In the genomic region with DNA sequence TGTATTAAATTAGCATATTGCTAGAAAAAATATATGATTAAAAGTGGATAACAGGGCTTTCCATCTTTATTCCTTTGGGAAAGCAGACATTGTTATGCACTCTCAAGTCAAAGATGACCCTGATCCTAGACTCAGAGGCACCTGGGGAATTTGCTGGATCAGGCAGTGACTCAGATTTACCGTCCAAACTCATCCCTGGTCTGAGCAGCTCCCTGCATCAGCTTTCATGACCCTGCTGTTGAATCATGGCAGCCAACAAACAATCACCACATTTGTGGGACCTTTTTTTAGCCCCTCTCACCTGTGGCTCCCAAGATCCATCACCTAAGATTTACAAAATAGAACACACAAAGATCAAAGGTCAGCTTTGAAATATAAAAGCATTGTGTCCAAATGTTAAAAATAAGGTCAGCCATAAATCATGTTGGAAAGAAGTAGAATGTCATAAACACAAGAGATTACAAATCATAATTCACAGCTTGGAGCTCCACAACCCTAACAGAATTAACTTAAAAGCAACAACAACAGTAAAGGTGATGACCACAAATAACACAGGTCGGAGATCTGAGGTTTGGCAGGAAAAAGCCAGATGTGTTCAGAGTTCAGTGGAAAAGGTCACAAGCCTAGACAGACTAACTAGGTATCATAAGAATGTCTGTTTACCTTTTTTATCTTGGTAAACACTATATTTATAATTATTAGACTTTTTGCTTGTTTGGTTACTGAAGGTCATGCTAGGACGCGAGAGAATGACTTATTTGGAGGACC, we compare ENCODE assay signal across 17 cellular contexts. TPM values are rescaled to one million over a fixed set of nuclear protein-coding genes. Genes with fewer than 3 reads are reported as not detected.
DNase-seq lines count a peak whose midpoint lies in the region; ATAC-seq, FAIRE-seq and TF ChIP-seq lines count a peak whose summit lies in the region.
"Had no signal": no experiment of that assay in that cellular context is flagged by ENCODE, and none has a peak within 500 bp of the region (broad histone marks: within the 10 kb centered on the region; RNA-seq: fewer than 3 reads in every experiment).

No MANE protein-coding gene starts in this region.

- no peaks in the 10 kb centered on the region for H3K9me3 Mint-ChIP-seq in stimulated activated effector memory CD8-positive, alpha-beta T cell treated with anti-CD3 and anti-CD28 coated beads, Interleukin-12 subunit alpha, Interleukin-12 subunit beta, amount 100 ng/mL, for 72 hours
- H3K9me3 Mint-ChIP-seq: CD4-positive, alpha-beta memory T cell had no signal

- no peak overlapping the region for H3K4me3 Mint-ChIP-seq in stimulated activated effector memory CD8-positive, alpha-beta T cell treated with anti-CD3 and anti-CD28 coated beads, Interleukin-12 subunit alpha, Interleukin-12 subunit beta, amount 100 ng/mL, for 72 hours
- H3K4me3 Mint-ChIP-seq: CD4-positive, alpha-beta memory T cell had no signal

- no peak for TF ChIP-seq POLR2A in HepG2 (IDR thresholded peaks at IDR 0.05; ENCODE audit: insufficient read depth in 1 of 2, low read depth in 2 of 2, low read length in 2 of 2)

- in situ Hi-C loops in HepG2 (cut with HindIII; ENCODE audit: extremely low pct_ligation_motif_present, low pct_unique_long_range_greater_than_20kb): no loop called here

- FAIRE-seq in HepG2 (lab: Jason Lieb, UNC): no peak

- BruUV-seq in HepG2 (replicated peaks; lab: Mats Ljungman, UMichigan): no TSS peak

- no peaks in the 10 kb centered on the region for H3K79me2 ChIP-seq in HepG2 (ENCODE audit: insufficient read depth, low read length)

- peak overlapping the region; percentile 15 for H3K27ac Mint-ChIP-seq in stimulated activated effector memory CD8-positive, alpha-beta T cell treated with anti-CD3 and anti-CD28 coated beads, Interleukin-12 subunit alpha, Interleukin-12 subunit beta, amount 100 ng/mL, for 72 hours
- H3K27ac Mint-ChIP-seq: CD4-positive, alpha-beta memory T cell had no signal

- H4K20me1 ChIP-seq in HepG2 (ENCODE audit: insufficient read depth, low read length): no peaks in the 10 kb centered on the region

- H3K4me1 ChIP-seq in HepG2 (ENCODE audit: insufficient read depth, low read length): peaks cover 7% of the 10 kb centered on the region
- H3K4me1 ChIP-seq: BE2C had no signal

- no peak overlapping the region for H3K27ac ChIP-seq in HepG2 (ENCODE audit: extremely low read length, insufficient read depth, low read length)
- H3K27ac ChIP-seq: Peyer's patch had no signal

- POLR2A ChIA-PET in HepG2 (lab: Yijun Ruan, JAX): no interaction called here

- intact Hi-C loops in HepG2 (cut with micrococcal nuclease; ENCODE audit: unreplicated experiment): no loop called here

- no peak overlapping the region for H3K4me2 ChIP-seq in HepG2 (ENCODE audit: low read depth, low read length)

- no peaks in the 10 kb centered on the region for H3K36me3 Mint-ChIP-seq in stimulated activated effector memory CD8-positive, alpha-beta T cell treated with anti-CD3 and anti-CD28 coated beads, Interleukin-12 subunit alpha, Interleukin-12 subunit beta, amount 100 ng/mL, for 72 hours
- H3K36me3 Mint-ChIP-seq: CD4-positive, alpha-beta memory T cell had no signal

- no peaks in the 10 kb centered on the region for H3K27me3 ChIP-seq in HepG2 (ENCODE audit: control insufficient read depth in 1 of 2, insufficient read depth in 2 of 2, low read length in 2 of 2)
- H3K27me3 ChIP-seq: BE2C, Peyer's patch had no signal

- no peak for TF ChIP-seq EP300 in HepG2 (IDR thresholded peaks at IDR 0.05; ENCODE audit: low read depth in 2 of 2, low read length in 2 of 2)
- no peak for TF ChIP-seq EP300 in HepG2 (CRISPR knock-in tag; IDR thresholded peaks at IDR 0.05; ENCODE audit: borderline replicate concordance)

- H3K4me1 Mint-ChIP-seq in stimulated activated effector memory CD8-positive, alpha-beta T cell treated with anti-CD3 and anti-CD28 coated beads, Interleukin-12 subunit alpha, Interleukin-12 subunit beta, amount 100 ng/mL, for 72 hours: peaks cover 14% of the 10 kb centered on the region

- ATAC-seq in HepG2: no peak
- ATAC-seq in stimulated activated effector memory CD8-positive, alpha-beta T cell treated with anti-CD3 and anti-CD28 coated beads, Interleukin-12 subunit alpha, Interleukin-12 subunit beta, amount 100 ng/mL, for 72 hours: no peak

- no peak overlapping the region for H3K9ac ChIP-seq in HepG2 (ENCODE audit: insufficient read depth, low read depth, low read length)

- TF ChIP-seq CTCF in epithelial cell of esophagus (IDR thresholded peaks at IDR 0.05; ENCODE audit: insufficient read depth, low read depth, low read length, missing control alignments) (no peak), HepG2 (CRISPR knock-in tag; IDR thresholded peaks at IDR 0.05) (no peak)

- no peak for TF ChIP-seq RAD21 in HepG2 (CRISPR knock-in tag; IDR thresholded peaks at IDR 0.05)

- DNase-seq in LoVo (ENCODE audit: low spot score) (peak; percentile 13), epithelial cell of esophagus (ENCODE audit: low read depth) (peak; percentile 63), HepG2 (ENCODE audit: low spot score) (no peak), superior temporal gyrus (ENCODE audit: extremely low spot score) (no peak), HuH-7.5 (ENCODE audit: low spot score) (no peak), NCI-H446 treated with DMSO at 0.1 percent for 48 hours (lab: John Stamatoyannopoulos, UW) (no peak)
- no peak for DNase-seq in stimulated activated effector memory CD8-positive, alpha-beta T cell treated with anti-CD3 and anti-CD28 coated beads, Interleukin-12 subunit alpha, Interleukin-12 subunit beta, amount 100 ng/mL, for 72 hours (ENCODE audit: low spot score in 2 of 2)
- DNase-seq: BE2C; CD4-positive, alpha-beta memory T cell; IMR-90; Kasumi-1; NCI-H1417; NCI-H1930; NCI-H2171 treated with DMSO at 0.1 percent for 48 hours; NCI-H510A; Peyer's patch; Right ventricle myocardium superior had no signal

- no peak overlapping the region for H2AFZ ChIP-seq in HepG2 (ENCODE audit: low read length)

- 14% methylated on average over 4 of the region's 4 CpGs for WGBS in HepG2 (ENCODE audit: low lambda C conversion rate)

- CTCF ChIA-PET in HepG2 (lab: Yijun Ruan, JAX; ENCODE audit: low intra/inter-chr PET ratio, low total read pairs): no interaction called here

- H3K9me3 ChIP-seq in HepG2 (ENCODE audit: low read length): no peaks in the 10 kb centered on the region
- H3K9me3 ChIP-seq: BE2C, Peyer's patch had no signal

- H3K36me3 ChIP-seq in HepG2 (replicated peaks in 1 of 2; ENCODE audit: control insufficient read depth in 1 of 2, insufficient read depth in 2 of 2, low read length in 2 of 2): no peaks in the 10 kb centered on the region
- H3K36me3 ChIP-seq: BE2C, Peyer's patch had no signal

- H3K4me3 ChIP-seq in epithelial cell of esophagus (ENCODE audit: low read length) (no peak overlapping the region), HepG2 (replicated peaks in 1 of 3; ENCODE audit: insufficient read depth in 1 of 3, low read depth in 2 of 3, low read length in 3 of 3) (no peak overlapping the region)
- H3K4me3 ChIP-seq: Peyer's patch had no signal

TF ChIP-seq in HepG2, 621 proteins besides CTCF, POLR2A, EP300 and RAD21:
- TF ChIP-seq ZNF282 (IDR thresholded peaks at IDR 0.05; ENCODE audit: partially characterized antibody) (no peak), NR2F6 (IDR thresholded peaks at IDR 0.05) (peak; percentile 11; the same call in 1 of the 2 replicates), NR2F6 (CRISPR knock-in tag; IDR thresholded peaks at IDR 0.05) (no peak)

RNA-seq across cellular contexts. Expression of gene ZFAND5, which starts 55.5 kb away (rescaled TPM):
- 41.8 and 60.2 TPM in 2 replicates for total RNA-seq in HepG2 (2016; rRNA removed; fragmentation: Illumina TruSeq; extraction: Trizol)
- 9.1 and 10.4 TPM in 2 replicates for total RNA-seq in HepG2 (2016; cell fraction: cytosol; rRNA removed; fragmentation: Illumina TruSeq; extraction: Trizol; ENCODE audit: low read depth)
- 40.5 and 58.0 TPM in 2 replicates for total RNA-seq in HepG2 (2016; cell fraction: insoluble cytoplasmic fraction; rRNA removed; fragmentation: Illumina TruSeq; extraction: Trizol)
- total RNA-seq in HepG2 (2016; cell fraction: membrane; rRNA removed; fragmentation: Illumina TruSeq; extraction: Trizol): 31.7 and 31.9 TPM in 2 replicates
- 93.9 and 99.5 TPM in 2 replicates for total RNA-seq in HepG2 (2016; cell fraction: nucleus; rRNA removed; fragmentation: Illumina TruSeq; extraction: Trizol)
- 49.1 and 53.4 TPM in 2 replicates for polyA plus RNA-seq in HepG2 (2011; rRNA removed)
- polyA plus RNA-seq in HepG2 (2011; cell fraction: cytosol; rRNA removed): 21.5 and 29.0 TPM in 2 replicates
- polyA plus RNA-seq in HepG2 (2011; cell fraction: nucleus; rRNA removed): 64.8 and 78.1 TPM in 2 replicates
- polyA plus RNA-seq in HepG2 (2012): 72.3 and 73.7 TPM in 2 replicates
- 7.4 and 8.7 TPM in 2 replicates for polyA plus RNA-seq in HepG2 (2016; cell fraction: cytosol; fragmentation: Illumina TruSeq; extraction: Trizol; ENCODE audit: low read depth)
- polyA plus RNA-seq in HepG2 (2016; cell fraction: insoluble cytoplasmic fraction; fragmentation: Illumina TruSeq; extraction: Trizol; ENCODE audit: low read depth): 62.9 and 71.0 TPM in 2 replicates
- polyA plus RNA-seq in HepG2 (2016; cell fraction: membrane; fragmentation: Illumina TruSeq; extraction: Trizol; ENCODE audit: low read depth): 16.8 and 17.5 TPM in 2 replicates
- 130 TPM in 2 replicates for polyA plus RNA-seq in HepG2 (2016; cell fraction: nucleus; fragmentation: Illumina TruSeq; extraction: Trizol; ENCODE audit: insufficient read depth, low read depth)
- polyA minus RNA-seq in HepG2 (2011; rRNA and poly(A)+ RNA removed; ENCODE audit: low replicate concordance): 13.2 and 13.9 TPM in 2 replicates
- 32.9 and 49.2 TPM in 2 replicates for polyA minus RNA-seq in HepG2 (2011; cell fraction: cytosol; rRNA and poly(A)+ RNA removed)
- 141 and 188 TPM in 2 replicates for polyA minus RNA-seq in HepG2 (2011; cell fraction: nucleus; rRNA and poly(A)+ RNA removed)

Comparison
In these comparisons a context has a peak if more than half of its experiments do, and no peak if none do; other contexts are left out.
1. DNase-seq: peak in LoVo (single experiment) and epithelial cell of esophagus (single experiment); none in HepG2 (single experiment), stimulated activated effector memory CD8-positive, alpha-beta T cell treated with anti-CD3 and anti-CD28 coated beads, Interleukin-12 subunit alpha, Interleukin-12 subunit beta, amount 100 ng/mL, for 72 hours (0 of 2), superior temporal gyrus (single experiment), HuH-7.5 (single experiment) and NCI-H446 treated with DMSO at 0.1 percent for 48 hours (single experiment).